14 cellular contexts compared by ENCODE assay signal in genomic region chr1:3482590-3482899, GRCh38. TPM values are rescaled to one million over a fixed set of nuclear protein-coding genes. Genes with fewer than 3 reads are reported as not detected.
DNase-seq lines count a peak whose midpoint lies in the region; ATAC-seq, FAIRE-seq and TF ChIP-seq lines count a peak whose summit lies in the region.
"Had no signal": no experiment of that assay in that cellular context is flagged by ENCODE, and none has a peak within 500 bp of the region (broad histone marks: within the 10 kb centered on the region; RNA-seq: fewer than 3 reads in every experiment).

No MANE protein-coding gene starts in this region.

- H3K4me3 ChIP-seq in Loucy (ENCODE audit: low read length, poor library complexity, severe bottlenecking) (no peak overlapping the region), bronchial epithelial cell (ENCODE audit: low read depth, low read length) (no peak overlapping the region)
- H3K4me3 ChIP-seq: HAP-1 had no signal

- no peak overlapping the region for H3K4me2 ChIP-seq in Loucy (ENCODE audit: low read depth, low read length, poor library complexity, severe bottlenecking)

- H4K20me1 ChIP-seq in Loucy (ENCODE audit: insufficient read depth, low read length, poor library complexity, severe bottlenecking), result no peaks in the 10 kb centered on the region

- H3F3A ChIP-seq in Loucy (ENCODE audit: low read depth), result no peaks in the 10 kb centered on the region

- H3K9me2 ChIP-seq in Loucy (replicated peaks; ENCODE audit: low read depth, low read length), result no peaks in the 10 kb centered on the region

- H3K36me3 ChIP-seq in Loucy (ENCODE audit: insufficient read depth, low read length), result no peaks in the 10 kb centered on the region
- no peaks in the 10 kb centered on the region for H3K36me3 ChIP-seq in bronchial epithelial cell (ENCODE audit: control insufficient read depth, insufficient read depth, low read length)
- H3K36me3 ChIP-seq: HAP-1 had no signal

- H3K27me3 ChIP-seq in Loucy (ENCODE audit: insufficient read depth, low read length, poor library complexity, severe bottlenecking), result no peaks in the 10 kb centered on the region
- H3K27me3 ChIP-seq in bronchial epithelial cell (ENCODE audit: control insufficient read depth, insufficient read depth, low read length), result no peaks in the 10 kb centered on the region

- H2AFZ ChIP-seq in Loucy (ENCODE audit: low read length), result no peak overlapping the region

- no peaks in the 10 kb centered on the region for H3K4me1 ChIP-seq in Loucy (ENCODE audit: insufficient read depth, low read length, poor library complexity, severe bottlenecking)
- H3K4me1 ChIP-seq: HAP-1 had no signal

- H3K79me2 ChIP-seq in Loucy (ENCODE audit: insufficient read depth, low read length), result no peaks in the 10 kb centered on the region

- ATAC-seq in stimulated activated naive CD8-positive, alpha-beta T cell treated with anti-CD3 and anti-CD28 coated beads, Interleukin-15, Interleukin-2, amounts not matched to agents 100 U/mL and 50 U/mL, for 24 hours, result no peak
- no peak for ATAC-seq in HG03439 (IDR thresholded peaks at IDR 0.05; ENCODE audit: unreplicated experiment)

- DNase-seq in DMS 273 (lab: John Stamatoyannopoulos, UW; ENCODE audit: unreplicated experiment) (peak; percentile 64), DMS 273 treated with DMSO at 0.1 percent for 48 hours (lab: John Stamatoyannopoulos, UW) (no peak), bronchial epithelial cell (ENCODE audit: low read depth) (no peak), NCI-H1417 (lab: John Stamatoyannopoulos, UW) (no peak), activated gamma-delta T cell (lab: John Stamatoyannopoulos, UW) (no peak)
- peak; percentile 17 for DNase-seq in stimulated activated naive CD8-positive, alpha-beta T cell treated with anti-CD3 and anti-CD28 coated beads, Interleukin-15, Interleukin-2, amounts not matched to agents 100 U/mL and 50 U/mL, for 24 hours
- DNase-seq: activated CD4-positive, alpha-beta T cell treated with anti-CD3 and anti-CD28 coated beads, Interleukin-2, amount 50 U/mL, for 4 hours; NCI-H526; right cardiac atrium had no signal

- no peak overlapping the region for H3K9ac ChIP-seq in Loucy (ENCODE audit: low read depth, low read length, poor library complexity, severe bottlenecking)

- no peaks in the 10 kb centered on the region for H3K9me3 ChIP-seq in Loucy (ENCODE audit: insufficient read depth, low read depth, low read length)
- H3K9me3 ChIP-seq: HAP-1 had no signal

- peak; percentile 23; the same call in 1 of the 2 replicates for TF ChIP-seq CTCF in Loucy (conservative IDR thresholded peaks at IDR 0.05; ENCODE audit: low read length)
- TF ChIP-seq CTCF in bronchial epithelial cell (IDR thresholded peaks at IDR 0.05; ENCODE audit: insufficient read depth, low read length, severe bottlenecking), result peak; percentile 59

- no peak for FAIRE-seq in bronchial epithelial cell (lab: Jason Lieb, UNC)
- FAIRE-seq: A204.1, endometrium had no signal

RNA-seq across cellular contexts. Expression of gene ARHGEF16, which starts 28.1 kb away (rescaled TPM):
- total RNA-seq in bronchial epithelial cell, result 14.5 and 21.6 TPM in 2 replicates

Comparison
In these comparisons a context has a peak if more than half of its experiments do, and no peak if none do; other contexts are left out.
1. DNase-seq: peak in DMS 273 (single experiment) and stimulated activated naive CD8-positive, alpha-beta T cell treated with anti-CD3 and anti-CD28 coated beads, Interleukin-15, Interleukin-2, amounts not matched to agents 100 U/mL and 50 U/mL, for 24 hours (single experiment); none in DMS 273 treated with DMSO at 0.1 percent for 48 hours (single experiment), bronchial epithelial cell (single experiment), NCI-H1417 (0 of 3) and activated gamma-delta T cell (single experiment).